8 cellular contexts compared by ENCODE assay signal in the genomic region with DNA sequence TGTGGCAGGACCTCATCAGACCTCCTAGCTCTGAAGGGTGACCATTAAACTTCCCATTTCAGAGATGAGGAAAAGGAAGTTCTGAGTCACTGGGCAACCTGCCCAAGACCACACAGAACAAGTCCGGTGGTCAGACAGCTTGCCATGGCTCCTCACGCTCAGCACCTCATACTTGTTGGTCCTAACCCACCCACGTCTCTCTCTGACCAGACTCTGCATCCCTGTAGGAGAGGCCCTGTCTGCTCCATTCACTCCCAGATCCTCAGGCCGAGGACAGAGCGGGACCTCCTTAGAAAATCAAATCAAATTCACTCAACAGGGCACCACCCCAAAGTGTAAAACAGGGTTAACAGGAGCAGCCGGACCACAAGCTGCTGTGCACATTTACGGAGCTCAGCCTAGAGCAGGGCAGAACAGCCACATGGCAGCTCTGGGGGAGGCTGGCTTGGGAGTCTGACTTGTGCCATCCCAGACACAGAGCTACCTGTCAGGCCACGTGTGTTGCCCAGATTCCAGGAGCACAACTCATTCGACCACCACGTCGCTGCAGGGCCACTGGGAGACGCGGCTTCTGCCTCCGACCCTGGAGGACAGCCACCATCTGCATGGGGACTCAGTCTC. TPM values are rescaled to one million over a fixed set of nuclear protein-coding genes. Genes with fewer than 3 reads are reported as not detected.
DNase-seq lines count a peak whose midpoint lies in the region; ATAC-seq and TF ChIP-seq lines count a peak whose summit lies in the region.

No MANE protein-coding gene starts in this region.

- H3K9me3 ChIP-seq in HUES64 (ENCODE audit: insufficient read depth, low read depth, low read length) = no peaks in the 10 kb centered on the region
- H3K9me3 ChIP-seq in heart right ventricle = peaks cover 0 to 6% (median 0%) of the 10 kb centered on the region in 11 donors

- H3K27ac Mint-ChIP-seq in activated naive CD8-positive, alpha-beta T cell = no peak overlapping the region

- H3K27ac ChIP-seq in HUES64 (ENCODE audit: low read depth, low read length) = no peak overlapping the region
- H3K27ac ChIP-seq in heart right ventricle = peak overlapping the region; percentile 6 to 93 (median 86)

- peaks cover 10% of the 10 kb centered on the region; the same call in 1 of the 2 replicates for H3K27me3 ChIP-seq in HUES64 (ENCODE audit: insufficient read depth, low read length)
- peaks cover 0 to 8% (median 0%) of the 10 kb centered on the region in 7 donors for H3K27me3 ChIP-seq in heart right ventricle

- H3K4me1 Mint-ChIP-seq in activated naive CD8-positive, alpha-beta T cell (ENCODE audit: low read depth) = peaks cover 67% of the 10 kb centered on the region

- H3K4me3 Mint-ChIP-seq in activated naive CD8-positive, alpha-beta T cell = peak overlapping the region; percentile 88

- H3K36me3 ChIP-seq in HUES64 (ENCODE audit: insufficient read depth, low read length) = peaks cover 22% of the 10 kb centered on the region
- H3K36me3 ChIP-seq in heart right ventricle = peaks cover 0 to 9% (median 0%) of the 10 kb centered on the region in 9 donors

- WGBS in HUES64 = 90% methylated on average over 14 of the region's 14 CpGs
- 48 to 54% methylated on average over 14 of the region's 14 CpGs for WGBS in heart right ventricle, 2 donors

- ATAC-seq in heart right ventricle = peak; percentile 25 to 75 (median 54)

- intact Hi-C loops in heart right ventricle (cut with DNase I) = loop anchor here in 1 of 10 donors (5.0 kb wide), 1 partner anchor 36 kb away; no protein-coding TSS in a partner anchor

- TF ChIP-seq CTCF in AG10803 (conservative IDR thresholded peaks at IDR 0.05; ENCODE audit: low read length) (no peak), heart right ventricle (IDR thresholded peaks at IDR 0.05) (no peak)

- no peak overlapping the region; the same call in 1 of the 2 replicates for H3K9ac ChIP-seq in HUES64 (ENCODE audit: low read depth, low read length)

- H3K4me3 ChIP-seq in AG10803 (ENCODE audit: low read length) (peak overlapping the region; percentile 59), HUES64 (ENCODE audit: low read length) (peak overlapping the region; percentile 77), heart right ventricle (peak overlapping the region; percentile 78 to 94 (median 87))

- peaks cover 5% of the 10 kb centered on the region; the same call in 1 of the 2 replicates for H3K4me1 ChIP-seq in HUES64 (ENCODE audit: insufficient read depth, low read length)
- peaks cover 0 to 60% (median 31%) of the 10 kb centered on the region in 9 donors for H3K4me1 ChIP-seq in heart right ventricle

- H3K9me3 Mint-ChIP-seq in activated naive CD8-positive, alpha-beta T cell (ENCODE audit: low read depth) = no peaks in the 10 kb centered on the region

- no peaks in the 10 kb centered on the region for H3K27me3 Mint-ChIP-seq in activated naive CD8-positive, alpha-beta T cell

- H3K36me3 Mint-ChIP-seq in activated naive CD8-positive, alpha-beta T cell = peaks cover 9% of the 10 kb centered on the region

- peak; percentile 80 for DNase-seq in AG10803 (ENCODE audit: low read depth)
- DNase-seq in heart right ventricle = peak; percentile 46 to 76
- DNase-seq in renal cortical epithelial cell (ENCODE audit: low read depth) = peak; percentile 49
- DNase-seq in DMS 273 treated with DMSO at 0.1 percent for 48 hours (lab: John Stamatoyannopoulos, UW) = no peak
- no peak for DNase-seq in NCI-H524 (lab: John Stamatoyannopoulos, UW)
- no peak for DNase-seq in cerebellar nuclear complex (lab: John Stamatoyannopoulos, UW)

RNA-seq across cellular contexts. Expression of gene MIER2, which starts 1.7 kb away (rescaled TPM):
- 30.7 TPM for polyA plus RNA-seq in HUES64 (2013, experiment 1 of 2)
- 37.0 TPM for polyA plus RNA-seq in HUES64 (2013, experiment 2 of 2)
- 10 to 100 TPM; 11.1 to 34.6 (median 16.3) TPM for total RNA-seq in heart right ventricle
- 10 to 100 TPM; 25.1 to 30.4 TPM for polyA plus RNA-seq in heart right ventricle
- total RNA-seq in renal cortical epithelial cell = 14.4 and 18.1 TPM in 2 replicates

RNA-seq across cellular contexts. Expression of gene PLPP2, which starts 51.7 kb away (rescaled TPM):
- polyA plus RNA-seq in HUES64 (2013, experiment 1 of 2) = 39.5 TPM
- 28.5 TPM for polyA plus RNA-seq in HUES64 (2013, experiment 2 of 2)
- total RNA-seq in heart right ventricle (1 to 10 TPM in 2 of 10 donors, under 1 TPM in 8; 0.14 to 2.8 (median 0.62) TPM), renal cortical epithelial cell (15.4 and 70.8 TPM in 2 replicates)
- polyA plus RNA-seq in heart right ventricle = under 1 TPM; 0.80 to 0.91 TPM

Comparison
In these comparisons a context has a peak if more than half of its experiments do, and no peak if none do; other contexts are left out.
1. DNase-seq: peak in AG10803 (single experiment), heart right ventricle (2 of 2) and renal cortical epithelial cell (single experiment); none in DMS 273 treated with DMSO at 0.1 percent for 48 hours (single experiment), NCI-H524 (0 of 2) and cerebellar nuclear complex (0 of 2).
2. Peak in every context shown above with its lines, with median percentiles within 50 percentile points of each other: H3K4me3 ChIP-seq.